Comparison of ENCODE assay signal across 8 cellular contexts in the genomic region with DNA sequence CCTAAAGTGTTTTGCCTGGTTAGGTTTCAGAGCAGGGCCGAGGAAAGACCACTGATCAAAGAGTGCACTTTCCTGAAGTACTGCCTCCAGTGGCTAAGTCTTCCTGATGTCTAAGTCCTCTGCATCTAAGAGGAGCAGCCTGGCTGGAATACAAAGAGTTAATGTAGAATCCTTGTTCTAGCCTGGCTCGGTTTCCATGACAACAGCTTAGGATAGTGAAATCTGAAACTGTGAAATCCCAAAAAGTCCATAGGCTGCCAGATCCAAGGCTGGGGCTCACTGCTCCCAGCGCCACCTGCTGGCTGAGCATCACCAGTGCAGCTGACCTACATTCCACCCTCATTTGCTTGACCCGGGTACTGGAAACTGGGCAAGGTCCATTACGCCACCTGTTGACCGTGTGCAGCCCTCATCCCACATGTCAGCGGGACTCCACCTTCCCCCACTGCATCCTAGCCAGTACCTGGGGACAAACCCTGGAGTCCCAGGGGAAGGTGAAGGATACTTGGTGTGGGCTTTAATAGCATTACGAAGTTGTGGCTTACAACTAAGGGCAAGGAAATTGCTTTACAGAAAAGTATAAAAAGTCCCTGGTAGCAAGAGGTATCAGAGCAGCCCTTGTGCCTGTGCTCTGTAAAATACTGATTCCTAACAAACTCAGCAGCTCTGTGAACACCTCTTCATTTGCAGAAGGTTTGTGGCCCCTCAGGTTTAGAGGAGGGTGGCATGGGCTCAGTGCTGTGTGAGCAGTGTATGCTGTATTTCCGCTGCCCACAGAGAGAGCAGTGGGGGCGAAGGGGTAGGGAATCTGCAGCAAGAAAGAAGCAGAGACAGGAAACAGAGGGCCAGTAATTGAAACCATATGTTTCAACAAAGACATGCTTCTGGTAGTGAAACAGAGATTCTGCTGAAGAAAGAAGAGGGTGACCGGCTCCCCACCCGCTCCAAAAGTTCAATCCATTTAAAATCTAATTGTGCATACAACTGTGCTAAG. TPM values are rescaled to one million over a fixed set of nuclear protein-coding genes. Genes with fewer than 3 reads are reported as not detected.
DNase-seq lines count a peak whose midpoint lies in the region; ATAC-seq, FAIRE-seq and TF ChIP-seq lines count a peak whose summit lies in the region.

No MANE protein-coding gene starts in this region.

- intact Hi-C loops in MCF 10A (cut with micrococcal nuclease) = loop anchor here (1.0 to 5.0 kb wide), 9 partner anchors 32 to 483 kb away; partner anchors contain the start of genes PCDHB13, PCDHB14, PCDHGA10 and PCDHGA12
- intact Hi-C loops in gastrocnemius medialis (cut with DNase I; ENCODE audit: low total_unique reads) = loop anchor here (1.0 to 5.0 kb wide), 9 partner anchors 12 to 1872 kb away; partner anchors contain the start of genes DIAPH1, PCDHGA12, PCDHGB7 and PCDHGC3

- no peaks in the 10 kb centered on the region for H3K27me3 Mint-ChIP-seq in MCF 10A (ENCODE audit: insufficient read depth, unreplicated experiment)

- in situ Hi-C loops in gastrocnemius medialis (cut with MboI; ENCODE audit: low sequenced_read_pairs in 4 of 4) = loop anchor here in 2 of 4 donors (5.0 kb wide), 2 partner anchors 37 to 48 kb away; partner anchors contain the start of gene PCDHGC3 (in 2 of the 2)

- BruUV-seq in MCF 10A (replicated peaks; lab: Mats Ljungman, UMichigan) = no TSS peak

- peak overlapping the region; percentile 60 for H3K27ac Mint-ChIP-seq in MCF 10A (ENCODE audit: low read depth, unreplicated experiment)

- no peak overlapping the region; the same call in 2 of the 3 replicates for H3K4me2 ChIP-seq in A549

- H3K27ac ChIP-seq in A549 (no peak overlapping the region), iPS DF 6.9 (ENCODE audit: low read length) (no peak overlapping the region), gastrocnemius medialis (peak overlapping the region; percentile 87 to 92 (median 90))

- POLR2A ChIA-PET in A549 (lab: Yijun Ruan, JAX) = no interaction called here
- POLR2A ChIA-PET in MCF 10A (lab: Yijun Ruan, JAX) = interaction anchor here (0.5 to 13.3 kb wide), 17 partner anchors 10 to 524 kb away, joined by 3 to 167 read pairs (median 3); partner anchors contain the start of genes DELE1, PCDHB14, PCDHGC3 and TAF7

- WGBS in A549 (ENCODE audit: missing lambda C conversion rate) = 44% methylated on average over 12 of the region's 12 CpGs
- WGBS in iPS DF 6.9 (ENCODE audit: insufficient coverage, insufficient read length) = no CpG with 5 or more reads among the region's 12 CpGs

- H3K27me3 ChIP-seq in iPS DF 6.9 (ENCODE audit: control insufficient read depth, insufficient read depth, low read length) = no peaks in the 10 kb centered on the region
- H3K27me3 ChIP-seq in gastrocnemius medialis = no peaks in the 10 kb centered on the region

- H3K4me1 ChIP-seq in A549 (peaks cover 36% of the 10 kb centered on the region), iPS DF 6.9 (ENCODE audit: control insufficient read depth, insufficient read depth, low read length) (no peaks in the 10 kb centered on the region), gastrocnemius medialis (peaks cover 64 to 75% of the 10 kb centered on the region in 2 donors)

- FAIRE-seq in A549 (lab: Jason Lieb, UNC) (no peak), GM18507 (lab: Jason Lieb, UNC) (peak; percentile 94)

- peak; percentile 89 to 92 for DNase-seq in A549 (ENCODE audit: low read depth in 1 of 2, low spot score in 1 of 2)
- no peak for DNase-seq in GM18507 (ENCODE audit: extremely low spot score, insufficient read length, low read depth)
- DNase-seq in NCI-H1694 (lab: John Stamatoyannopoulos, UW) = peak; percentile 96
- DNase-seq in T1000 (lab: John Stamatoyannopoulos, UW) = peak; percentile 79
- DNase-seq in MCF 10A (ENCODE audit: unreplicated experiment) = peak; percentile 97
- DNase-seq in iPS DF 6.9 (ENCODE audit: low read depth, low spot score) = peak; percentile 99
- DNase-seq in gastrocnemius medialis = peak; percentile 88 to 94

- TF ChIP-seq EP300 in A549 (IDR thresholded peaks at IDR 0.05) = no peak

- H3K4me1 Mint-ChIP-seq in MCF 10A (ENCODE audit: insufficient read depth, unreplicated experiment) = peaks cover 45% of the 10 kb centered on the region

- no peak overlapping the region for H3K4me3 Mint-ChIP-seq in MCF 10A (ENCODE audit: unreplicated experiment)

- TF ChIP-seq CTCF in A549 (IDR thresholded peaks at IDR 0.05) (peak; percentile 99), MCF 10A (IDR thresholded peaks at IDR 0.05; ENCODE audit: unreplicated experiment) (peak; percentile 100), gastrocnemius medialis (IDR thresholded peaks at IDR 0.05 in 4 of 5, conservative IDR thresholded peaks at IDR 0.05 in 1 of 5) (peak; percentile 98 to 99 (median 99))

- H3K9me3 Mint-ChIP-seq in MCF 10A (ENCODE audit: unreplicated experiment) = no peaks in the 10 kb centered on the region

- ATAC-seq in A549 = peak; percentile 92 to 95
- peak; percentile 61 for ATAC-seq in HG02973 (IDR thresholded peaks at IDR 0.05; ENCODE audit: unreplicated experiment)
- peak; percentile 58 to 65 for ATAC-seq in gastrocnemius medialis

- peaks cover 19% of the 10 kb centered on the region; the same call in 1 of the 2 replicates for H3K36me3 ChIP-seq in iPS DF 6.9 (ENCODE audit: control insufficient read depth, insufficient read depth, low read length)
- peaks cover 0 to 50% of the 10 kb centered on the region in 2 donors for H3K36me3 ChIP-seq in gastrocnemius medialis

- TF ChIP-seq RAD21 in A549 (conservative IDR thresholded peaks at IDR 0.05 in 1 of 2, IDR thresholded peaks at IDR 0.05 in 1 of 2) = peak; percentile 82 to 84

- CTCF ChIA-PET in A549 (lab: Yijun Ruan, JAX) = interaction anchor here (0.6 to 12.8 kb wide), 47 partner anchors 9 to 531 kb away, joined by 3 to 163 read pairs (median 4); partner anchors contain the start of genes DIAPH1, PCDHB11, PCDHGA1 and PCDHGA10
- CTCF ChIA-PET in MCF 10A (lab: Yijun Ruan, JAX) = interaction anchor here (0.6 to 15.4 kb wide), 63 partner anchors 9 to 1124 kb away, joined by 3 to 191 read pairs (median 4); partner anchors contain the start of genes PCDHA4, PCDHB10, PCDHB11 and PCDHB14

- H3K4me3 ChIP-seq in A549 (no peak overlapping the region), iPS DF 6.9 (ENCODE audit: low read length) (no peak overlapping the region), gastrocnemius medialis (no peak overlapping the region)

- TF ChIP-seq POLR2A in A549 (IDR thresholded peaks at IDR 0.05; ENCODE audit: low read length) (no peak), gastrocnemius medialis (IDR thresholded peaks at IDR 0.05) (no peak)

- H3K9me3 ChIP-seq in A549 = no peaks in the 10 kb centered on the region
- no peaks in the 10 kb centered on the region for H3K9me3 ChIP-seq in iPS DF 6.9 (ENCODE audit: control insufficient read depth, insufficient read depth, low read length)
- H3K9me3 ChIP-seq in gastrocnemius medialis = no peaks in the 10 kb centered on the region

- peaks cover 80% of the 10 kb centered on the region for H3K36me3 Mint-ChIP-seq in MCF 10A (ENCODE audit: insufficient read depth, unreplicated experiment)

TF ChIP-seq in A549, 52 proteins besides CTCF, POLR2A, EP300 and RAD21 (continues in another document):
- peak; percentile 71; the same call in 1 of the 2 replicates for TF ChIP-seq RFX5 (IDR thresholded peaks at IDR 0.05)
- no peak for TF ChIP-seq HES2 (IDR thresholded peaks at IDR 0.05)
- no peak for TF ChIP-seq NR3C1 (IDR thresholded peaks at IDR 0.05)
- TF ChIP-seq, protein P1, sequence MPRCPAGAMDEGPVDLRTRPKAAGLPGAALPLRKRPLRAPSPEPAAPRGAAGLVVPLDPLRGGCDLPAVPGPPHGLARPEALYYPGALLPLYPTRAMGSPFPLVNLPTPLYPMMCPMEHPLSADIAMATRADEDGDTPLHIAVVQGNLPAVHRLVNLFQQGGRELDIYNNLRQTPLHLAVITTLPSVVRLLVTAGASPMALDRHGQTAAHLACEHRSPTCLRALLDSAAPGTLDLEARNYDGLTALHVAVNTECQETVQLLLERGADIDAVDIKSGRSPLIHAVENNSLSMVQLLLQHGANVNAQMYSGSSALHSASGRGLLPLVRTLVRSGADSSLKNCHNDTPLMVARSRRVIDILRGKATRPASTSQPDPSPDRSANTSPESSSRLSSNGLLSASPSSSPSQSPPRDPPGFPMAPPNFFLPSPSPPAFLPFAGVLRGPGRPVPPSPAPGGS (IDR thresholded peaks at IDR 0.05) = no peak
- peak; percentile 50; the same call in 1 of the 2 replicates for TF ChIP-seq ESRRA (IDR thresholded peaks at IDR 0.05; ENCODE audit: borderline replicate concordance, low read length)
- TF ChIP-seq HEYL (CRISPR knock-in tag; IDR thresholded peaks at IDR 0.05) = no peak
- peak; percentile 98 for TF ChIP-seq SMC3 (IDR thresholded peaks at IDR 0.05)
- no peak for TF ChIP-seq ZC3H11A (IDR thresholded peaks at IDR 0.05)
- TF ChIP-seq FOXS1 (CRISPR knock-in tag; IDR thresholded peaks at IDR 0.05) = no peak

RNA-seq across cellular contexts. Expression of gene PCDHGC5, which starts 36.0 kb away (rescaled TPM):
- polyA plus RNA-seq in A549 (2011; rRNA removed) (0.08 TPM in 1 of 2 replicates, not detected in the other), A549 (2017; fragmentation: RNase III; extraction: RNeasy Plus Mini Kit Qiagen cat#74134 plus additional on column Dnase treatment) (0.03 TPM in 1 of 3 replicates, not detected in the others)
- polyA plus RNA-seq in A549 (2012; cell fraction: cytosol; rRNA removed) = not detected in 2 replicates
- 0.30 and 0.44 TPM in 2 replicates for polyA plus RNA-seq in A549 (2012; cell fraction: nucleus; rRNA removed)
- 0.54 and 0.78 TPM in 2 replicates for polyA minus RNA-seq in A549 (2011; rRNA and poly(A)+ RNA removed)
- total RNA-seq in MCF 10A (2022) (0.61 and 0.69 TPM in 2 replicates), gastrocnemius medialis (1 to 10 TPM in 1 of 4 donors, under 1 TPM in 2, not detected in 1; 0.16 to 1.5 (median 0.36) TPM)

RNA-seq across cellular contexts. Expression of gene PCDHGC4, which starts 40.1 kb away (rescaled TPM):
- 0.06 and 0.07 TPM in 2 replicates for polyA plus RNA-seq in A549 (2011; rRNA removed)
- polyA plus RNA-seq in A549 (2012; cell fraction: cytosol; rRNA removed) = not detected in 2 replicates
- polyA plus RNA-seq in A549 (2012; cell fraction: nucleus; rRNA removed) = 0.10 and 0.39 TPM in 2 replicates
- polyA plus RNA-seq in A549 (2017; fragmentation: RNase III; extraction: RNeasy Plus Mini Kit Qiagen cat#74134 plus additional on column Dnase treatment) = 0.03 TPM in 1 of 3 replicates, not detected in the others
- 0.63 and 0.95 TPM in 2 replicates for polyA minus RNA-seq in A549 (2011; rRNA and poly(A)+ RNA removed)
- total RNA-seq in MCF 10A (2022) = 0.40 and 1.7 TPM in 2 replicates
- total RNA-seq in gastrocnemius medialis = 10 to 100 TPM in 1 of 4 donors, 1 to 10 TPM in 1, under 1 TPM in 1, not detected in 1; 0.31 to 20.4 (median 1.7) TPM

RNA-seq across cellular contexts. Expression of gene PCDHGC3, which starts 49.1 kb away (rescaled TPM):
- polyA plus RNA-seq in A549 (2011; rRNA removed) (1.6 and 1.9 TPM in 2 replicates), A549 (2017; fragmentation: RNase III; extraction: RNeasy Plus Mini Kit Qiagen cat#74134 plus additional on column Dnase treatment) (4.9 to 5.3 TPM (median 5.2 TPM) in 3 replicates)
- 1.8 and 2.9 TPM in 2 replicates for polyA plus RNA-seq in A549 (2012; cell fraction: cytosol; rRNA removed)
- polyA plus RNA-seq in A549 (2012; cell fraction: nucleus; rRNA removed) = 4.6 and 6.1 TPM in 2 replicates
- polyA minus RNA-seq in A549 (2011; rRNA and poly(A)+ RNA removed) = 3.5 and 3.8 TPM in 2 replicates
- total RNA-seq in MCF 10A (2022) (17.3 and 31.7 TPM in 2 replicates), gastrocnemius medialis (10 to 100 TPM; 11.8 to 14.5 (median 13.8) TPM)

Comparison
In these comparisons a context has a peak if more than half of its experiments do, and no peak if none do; other contexts are left out.
1. H3K27ac ChIP-seq: peak in gastrocnemius medialis (4 of 4); none in A549 (0 of 2) and iPS DF 6.9 (single experiment).
2. Peak in every context shown above with its lines, with median percentiles within 50 percentile points of each other: ATAC-seq and CTCF ChIP-seq.